Comparison of ENCODE assay signal across 26 cellular contexts in genomic region chr15:77644543-77645247, GRCh38. TPM values are rescaled to one million over a fixed set of nuclear protein-coding genes. Genes with fewer than 3 reads are reported as not detected.
"Had no signal": no experiment of that assay in that cellular context is flagged by ENCODE, and none has a peak within 500 bp of the region (broad histone marks: within the 10 kb centered on the region; RNA-seq: fewer than 3 reads in every experiment).

No MANE protein-coding gene starts in this region.

- H3K4me3 Mint-ChIP-seq: memory B cell, naive B cell, nephron, type B pancreatic cell had no signal

- H3K9me3 ChIP-seq: esophagus muscularis mucosa, gastroesophageal sphincter, left ventricle myocardium inferior, lower lobe of right lung, neutrophil, psoas muscle, spleen, stomach, thoracic aorta had no signal

- H3K27ac ChIP-seq: epithelial cell of prostate, esophagus muscularis mucosa, gastroesophageal sphincter, left ventricle myocardium inferior, lower lobe of right lung, neutrophil, psoas muscle, spleen, stomach, thoracic aorta had no signal

- H3K4me1 Mint-ChIP-seq: memory B cell, naive B cell had no signal

- H3K36me3 ChIP-seq: esophagus muscularis mucosa, gastroesophageal sphincter, left ventricle myocardium inferior, lower lobe of right lung, neutrophil, spleen, stomach, thoracic aorta had no signal

- H3K4me1 ChIP-seq: esophagus muscularis mucosa, gastroesophageal sphincter, left ventricle myocardium inferior, lower lobe of right lung, psoas muscle, spleen, stomach had no signal

- H3K4me3 ChIP-seq: esophagus muscularis mucosa, gastroesophageal sphincter, left ventricle myocardium inferior, lower lobe of right lung, psoas muscle, spleen, stomach, thoracic aorta had no signal

- H3K27ac Mint-ChIP-seq: memory B cell, naive B cell, nephron, type B pancreatic cell had no signal

- H3K9me3 Mint-ChIP-seq: memory B cell, naive B cell, nephron, type B pancreatic cell had no signal

- H3K36me3 Mint-ChIP-seq: memory B cell, naive B cell, type B pancreatic cell had no signal

- ATAC-seq: gastroesophageal sphincter, psoas muscle, sciatic nerve had no signal

- DNase-seq: cortex of kidney; effector memory CD4-positive, alpha-beta T cell; foreskin fibroblast; glutamatergic neuron; left ventricle myocardium inferior; lower lobe of right lung; midbrain; naive B cell; psoas muscle; retina; spleen; stimulated activated CD4-positive, alpha-beta T cell treated with anti-CD3 and anti-CD28 coated beads, Interleukin-15, amount 100 ng/mL, for 24 hours; stimulated activated CD4-positive, alpha-beta T cell treated with anti-CD3 and anti-CD28 coated beads, Interleukin-2, amount 100 ng/mL, for 24 hours; stimulated activated naive CD4-positive, alpha-beta T cell; stomach; substantia nigra had no signal

RNA-seq across cellular contexts. Expression of gene LINGO1, which starts 12.0 kb away (rescaled TPM):
- polyA plus RNA-seq: keratinocyte had no signal
